1 cellular context compared by ENCODE assay signal in the genomic region with DNA sequence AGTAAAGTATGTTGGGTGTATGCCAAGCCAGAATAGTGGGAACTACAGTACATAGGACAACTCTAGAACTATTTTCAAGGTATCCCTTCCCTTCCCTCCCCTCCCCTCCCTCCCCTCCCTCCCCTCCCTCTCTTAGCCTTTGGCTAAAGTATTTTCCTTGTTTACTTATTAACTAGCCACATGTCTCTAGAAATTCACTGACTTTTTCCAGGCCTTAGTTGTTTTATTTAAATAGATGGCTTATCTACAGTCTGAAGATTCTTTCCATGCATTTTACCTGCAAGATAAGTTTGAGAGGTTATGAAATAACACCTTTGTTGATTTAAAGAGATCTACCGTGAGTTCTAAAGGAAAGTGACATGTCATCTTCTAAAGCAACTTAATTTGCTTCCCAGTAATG.
TF ChIP-seq lines count a peak whose summit lies in the region.

No MANE protein-coding gene starts in this region.

TF ChIP-seq in WTC11, 78 proteins besides CTCF, POLR2A, EP300 and RAD21 (continued from another document):
- no peak for TF ChIP-seq ZNF317 (CRISPR knock-in tag; IDR thresholded peaks at IDR 0.05; ENCODE audit: borderline replicate concordance, low read depth)
- TF ChIP-seq CREM (CRISPR knock-in tag; IDR thresholded peaks at IDR 0.05) = no peak
- no peak for TF ChIP-seq ZNF232 (CRISPR knock-in tag; IDR thresholded peaks at IDR 0.05)
- no peak for TF ChIP-seq PREB (CRISPR knock-in tag; IDR thresholded peaks at IDR 0.05; ENCODE audit: borderline replicate concordance)
